In genomic region chr18:55319517-55319905, GRCh38 we compare ENCODE assay signal across 10 cellular contexts.
DNase-seq lines count a peak whose midpoint lies in the region; ATAC-seq and TF ChIP-seq lines count a peak whose summit lies in the region.
"Had no signal": no experiment of that assay in that cellular context is flagged by ENCODE, and none has a peak within 500 bp of the region (broad histone marks: within the 10 kb centered on the region; RNA-seq: fewer than 3 reads in every experiment).

No MANE protein-coding gene starts in this region.

- BruUV-seq in Caco-2 (replicated peaks; lab: Mats Ljungman, UMichigan) = no TSS peak

- POLR2A ChIA-PET in Caco-2 (lab: Charles Lee) = no interaction called here

- ATAC-seq in gastrocnemius medialis (no peak), HG02588 (IDR thresholded peaks at IDR 0.05; ENCODE audit: unreplicated experiment) (no peak), T-helper 17 cell (no peak), left colon (no peak)
- ATAC-seq: activated CD8-positive, alpha-beta memory T cell treated with anti-CD3 and anti-CD28 coated beads, Interleukin-2, amount 10 ng/mL, durations not matched to agents 7 days and 5 days had no signal

- H3K27me3 ChIP-seq in Caco-2 (replicated peaks; ENCODE audit: control insufficient read depth, insufficient read depth, low read length) (no peaks in the 10 kb centered on the region), esophagus muscularis mucosa (no peaks in the 10 kb centered on the region), gastrocnemius medialis (no peaks in the 10 kb centered on the region)

- H3K27ac Mint-ChIP-seq in Caco-2 (ENCODE audit: unreplicated experiment) = no peak overlapping the region
- H3K27ac Mint-ChIP-seq in T-helper 17 cell = no peak overlapping the region
- H3K27ac Mint-ChIP-seq: activated CD8-positive, alpha-beta memory T cell treated with anti-CD3 and anti-CD28 coated beads, Interleukin-2, amount 10 ng/mL, durations not matched to agents 7 days and 5 days had no signal

- TF ChIP-seq POLR2A in esophagus muscularis mucosa (IDR thresholded peaks at IDR 0.05; ENCODE audit: low read depth) (no peak), gastrocnemius medialis (IDR thresholded peaks at IDR 0.05) (no peak)

- peaks cover 8% of the 10 kb centered on the region for H3K4me1 Mint-ChIP-seq in Caco-2 (ENCODE audit: low read depth, unreplicated experiment)
- H3K4me1 Mint-ChIP-seq in T-helper 17 cell = peaks cover 4% of the 10 kb centered on the region

- CTCF ChIA-PET in Caco-2 (lab: Charles Lee) = no interaction called here

- H3K36me3 ChIP-seq in Caco-2 (ENCODE audit: control insufficient read depth, insufficient read depth, low read length) (no peaks in the 10 kb centered on the region), esophagus muscularis mucosa (no peaks in the 10 kb centered on the region), gastrocnemius medialis (no peaks in the 10 kb centered on the region)

- no peak overlapping the region for H3K4me3 ChIP-seq in Caco-2 (ENCODE audit: low read depth, low read length)
- peak overlapping the region; percentile 60 to 77 (median 65) for H3K4me3 ChIP-seq in esophagus muscularis mucosa
- H3K4me3 ChIP-seq in gastrocnemius medialis = peak overlapping the region; percentile 57 to 82 (median 73)

- WGBS in esophagus muscularis mucosa = 27% methylated on average over 3 of the region's 3 CpGs

- DNase-seq in Caco-2 (no peak), NCI-H446 treated with DMSO at 0.1 percent for 48 hours (lab: John Stamatoyannopoulos, UW) (peak; percentile 42), esophagus muscularis mucosa (ENCODE audit: extremely low spot score) (no peak), gastrocnemius medialis (no peak), T-helper 17 cell (no peak), left colon (no peak), NCI-H748 (lab: John Stamatoyannopoulos, UW; ENCODE audit: unreplicated experiment) (no peak)
- DNase-seq: activated CD8-positive, alpha-beta memory T cell treated with anti-CD3 and anti-CD28 coated beads, Interleukin-2, amount 10 ng/mL, durations not matched to agents 7 days and 5 days; GOT3 had no signal

- H3K27me3 Mint-ChIP-seq in Caco-2 (ENCODE audit: insufficient read depth, unreplicated experiment) (no peaks in the 10 kb centered on the region), T-helper 17 cell (peaks cover 37% of the 10 kb centered on the region)

- no peak for TF ChIP-seq CTCF in Caco-2 (IDR thresholded peaks at IDR 0.05; ENCODE audit: insufficient read depth in 1 of 2, low read depth in 1 of 2, low read length in 1 of 2, severe bottlenecking in 1 of 2, unreplicated experiment in 1 of 2)
- TF ChIP-seq CTCF in esophagus muscularis mucosa (IDR thresholded peaks at IDR 0.05) = no peak
- no peak for TF ChIP-seq CTCF in gastrocnemius medialis (IDR thresholded peaks at IDR 0.05 in 4 of 5, conservative IDR thresholded peaks at IDR 0.05 in 1 of 5)

- H3K4me1 ChIP-seq in Caco-2 (peaks cover 4% of the 10 kb centered on the region; the same call in 1 of the 2 replicates), esophagus muscularis mucosa (peaks cover 34 to 58% (median 47%) of the 10 kb centered on the region in 4 donors), gastrocnemius medialis (peaks cover 66 to 70% of the 10 kb centered on the region in 2 donors)

- peaks cover 35% of the 10 kb centered on the region for H3K36me3 Mint-ChIP-seq in Caco-2 (ENCODE audit: insufficient read depth, unreplicated experiment)
- H3K36me3 Mint-ChIP-seq in T-helper 17 cell (ENCODE audit: low read depth) = peaks cover 3% of the 10 kb centered on the region

- H3K4me3 Mint-ChIP-seq in Caco-2 (ENCODE audit: unreplicated experiment) (peak overlapping the region; percentile 64), T-helper 17 cell (no peak overlapping the region)
- H3K4me3 Mint-ChIP-seq: activated CD8-positive, alpha-beta memory T cell treated with anti-CD3 and anti-CD28 coated beads, Interleukin-2, amount 10 ng/mL, durations not matched to agents 7 days and 5 days had no signal

- peak overlapping the region; percentile 88 to 94 (median 91) for H3K27ac ChIP-seq in esophagus muscularis mucosa (replicated peaks in 1 of 4)
- H3K27ac ChIP-seq in gastrocnemius medialis = peak overlapping the region; percentile 93 to 95 (median 94)

- no peaks in the 10 kb centered on the region for H3K9me3 Mint-ChIP-seq in Caco-2 (ENCODE audit: unreplicated experiment)

- in situ Hi-C loops in gastrocnemius medialis (cut with MboI; ENCODE audit: low sequenced_read_pairs in 4 of 4) = loop anchor here in 2 of 4 donors (5.0 to 25.0 kb wide), 2 partner anchors 93 to 268 kb away; partner anchors contain the start of gene TCF4 (in 1 of the 2)

- H3K9me3 ChIP-seq in Caco-2 (no peaks in the 10 kb centered on the region), esophagus muscularis mucosa (no peaks in the 10 kb centered on the region), gastrocnemius medialis (no peaks in the 10 kb centered on the region), T-helper 17 cell (ENCODE audit: control insufficient read depth, low read length, poor library complexity, severe bottlenecking) (no peaks in the 10 kb centered on the region)

- no peak for TF ChIP-seq EP300 in esophagus muscularis mucosa (IDR thresholded peaks at IDR 0.05)

- intact Hi-C loops in Caco-2 (cut with micrococcal nuclease; ENCODE audit: unreplicated experiment) (no loop called here), esophagus muscularis mucosa (cut with DNase I) (no loop called here), gastrocnemius medialis (cut with DNase I; ENCODE audit: low total_unique reads) (loop anchor here (1.0 kb wide), 1 partner anchor 264 kb away; no protein-coding TSS in a partner anchor), left colon (cut with DNase I, micrococcal nuclease) (loop anchor here in 1 of 2 donors (10.0 kb wide), 1 partner anchor 65 kb away; no protein-coding TSS in a partner anchor)
